8 cellular contexts compared by ENCODE assay signal in genomic region chr5:150409638-150410523, GRCh38. TPM values are rescaled to one million over a fixed set of nuclear protein-coding genes. Genes with fewer than 3 reads are reported as not detected.
DNase-seq lines count a peak whose midpoint lies in the region; ATAC-seq and TF ChIP-seq lines count a peak whose summit lies in the region.

No MANE protein-coding gene starts in this region.

- no peak overlapping the region for H2AK5ac ChIP-seq in IMR-90 (ENCODE audit: low read depth, low read length)

- peak; percentile 93 for DNase-seq in DMS114 treated with DMSO at 0.1 percent for 48 hours (lab: John Stamatoyannopoulos, UW; ENCODE audit: unreplicated experiment)
- peak; percentile 88 for DNase-seq in IMR-90
- peak; percentile 70 for DNase-seq in activated naive CD4-positive, alpha-beta T cell treated with anti-CD3 and anti-CD28 coated beads for 36 hours
- DNase-seq in foreskin melanocyte, result peak; percentile 82
- peak in 1 of 2 donors; percentile 94 for DNase-seq in vagina (ENCODE audit: extremely low spot score in 2 of 2)

- TF ChIP-seq POLR2A in IMR-90 (IDR thresholded peaks at IDR 0.05; ENCODE audit: low read depth, low read length), result no peak
- peak in 1 of 2 donors; percentile 14 for TF ChIP-seq POLR2A in vagina (IDR thresholded peaks at IDR 0.05)

- H3K36me3 ChIP-seq in IMR-90 (ENCODE audit: control insufficient read depth, insufficient read depth, low read length), result no peaks in the 10 kb centered on the region
- peaks cover 64% of the 10 kb centered on the region for H3K36me3 ChIP-seq in OCI-LY3 (replicated peaks; ENCODE audit: low read depth, low read length)
- no peaks in the 10 kb centered on the region for H3K36me3 ChIP-seq in vagina

- no peaks in the 10 kb centered on the region for H3K27me3 Mint-ChIP-seq in activated naive CD4-positive, alpha-beta T cell treated with anti-CD3 and anti-CD28 coated beads for 36 hours (ENCODE audit: low read depth)
- H3K27me3 Mint-ChIP-seq in nephron (ENCODE audit: low read depth), result no peaks in the 10 kb centered on the region

- H3K4ac ChIP-seq in IMR-90 (ENCODE audit: low read depth, low read length), result 0 out of 2 replicates have a peak overlapping the region, but pooled peaks have one; percentile 7

- peak overlapping the region in 1 of 2 experiments; percentile 63; a peak in 2 of 4 replicates for H4K8ac ChIP-seq in IMR-90 (ENCODE audit: low read depth in 2 of 2, low read length in 2 of 2)

- peaks cover 24% of the 10 kb centered on the region for H3K36me3 Mint-ChIP-seq in activated naive CD4-positive, alpha-beta T cell treated with anti-CD3 and anti-CD28 coated beads for 36 hours (ENCODE audit: low read depth)
- no peaks in the 10 kb centered on the region for H3K36me3 Mint-ChIP-seq in nephron (ENCODE audit: low read depth)

- H2AK9ac ChIP-seq in IMR-90 (replicated peaks; ENCODE audit: low read depth, low read length, poor library complexity), result no peak overlapping the region

- no peak overlapping the region for H3K56ac ChIP-seq in IMR-90 (ENCODE audit: extremely low read depth, insufficient read depth, low read length)

- in situ Hi-C loops in IMR-90 (cut with MboI; ENCODE audit: low sequenced_read_pairs), result no loop called here

- H2BK15ac ChIP-seq in IMR-90 (ENCODE audit: low read depth, low read length), result no peak overlapping the region

- H3K4me1 Mint-ChIP-seq in activated naive CD4-positive, alpha-beta T cell treated with anti-CD3 and anti-CD28 coated beads for 36 hours (ENCODE audit: low read depth), result peaks cover 39% of the 10 kb centered on the region
- H3K4me1 Mint-ChIP-seq in nephron, result peaks cover 19% of the 10 kb centered on the region

- TF ChIP-seq CTCF in IMR-90 (conservative IDR thresholded peaks at IDR 0.05; ENCODE audit: low read depth, low read length) (no peak), OCI-LY3 (IDR thresholded peaks at IDR 0.05; ENCODE audit: low read depth, low read length) (no peak), nephron (IDR thresholded peaks at IDR 0.05; ENCODE audit: unreplicated experiment in 3 of 3) (no peak), vagina (IDR thresholded peaks at IDR 0.05) (no peak)

- no peak overlapping the region for H3K18ac ChIP-seq in IMR-90 (ENCODE audit: low read depth, low read length)

- H2BK5ac ChIP-seq in IMR-90 (ENCODE audit: low read depth, low read length, poor library complexity, severe bottlenecking), result no peak overlapping the region

- 0 out of 2 replicates have a peak, but pooled peaks cover 1% of the 10 kb centered on the region for H3K27me3 ChIP-seq in IMR-90 (ENCODE audit: control insufficient read depth, insufficient read depth, low read length)
- no peaks in the 10 kb centered on the region for H3K27me3 ChIP-seq in OCI-LY3 (ENCODE audit: low read depth, low read length)
- no peaks in the 10 kb centered on the region for H3K27me3 ChIP-seq in vagina

- H2BK20ac ChIP-seq in IMR-90 (ENCODE audit: low read depth, low read length), result no peak overlapping the region

- CTCF ChIA-PET in IMR-90 (lab: Yijun Ruan, JAX), result interaction anchor here (0.8 kb wide), 1 partner anchor 26 kb away, joined by 3 read pairs; no protein-coding TSS in a partner anchor
- CTCF ChIA-PET in activated naive CD4-positive, alpha-beta T cell treated with anti-CD3 and anti-CD28 coated beads for 36 hours (lab: Charles Lee), result interaction anchor here (0.6 to 4.3 kb wide), 6 partner anchors 8 to 449 kb away, joined by 3 to 33 read pairs (median 6); partner anchors contain the start of gene SLC26A2

- H4K91ac ChIP-seq in IMR-90 (ENCODE audit: insufficient read depth, low read depth, low read length), result no peak overlapping the region

- no peaks in the 10 kb centered on the region for H3K4me1 ChIP-seq in IMR-90 (ENCODE audit: control insufficient read depth, insufficient read depth, low read length)
- peaks cover 42% of the 10 kb centered on the region for H3K4me1 ChIP-seq in OCI-LY3 (ENCODE audit: low read length)
- peaks cover 15% of the 10 kb centered on the region for H3K4me1 ChIP-seq in vagina

- H4K20me1 ChIP-seq in IMR-90 (ENCODE audit: insufficient read depth, low read length) (no peaks in the 10 kb centered on the region), OCI-LY3 (ENCODE audit: insufficient read depth, low read length) (peaks cover 72% of the 10 kb centered on the region)

- BruUV-seq in IMR-90 (replicated peaks; lab: Mats Ljungman, UMichigan), result no TSS peak

- H3K4me2 ChIP-seq in IMR-90 (ENCODE audit: low read depth, low read length), result no peak overlapping the region
- H3K4me2 ChIP-seq in OCI-LY3 (ENCODE audit: low read length), result peak overlapping the region; percentile 100

- H3K27ac ChIP-seq in IMR-90 (ENCODE audit: insufficient read depth, low read length), result no peak overlapping the region
- peak overlapping the region; percentile 100 for H3K27ac ChIP-seq in OCI-LY3 (ENCODE audit: low read length)
- H3K27ac ChIP-seq in vagina, result peak overlapping the region; percentile 78

- H3K9ac ChIP-seq in IMR-90 (ENCODE audit: low read depth, low read length) (no peak overlapping the region), OCI-LY3 (ENCODE audit: low read length) (peak overlapping the region; percentile 100)

- H3K27ac Mint-ChIP-seq in activated naive CD4-positive, alpha-beta T cell treated with anti-CD3 and anti-CD28 coated beads for 36 hours, result peak overlapping the region; percentile 98
- H3K27ac Mint-ChIP-seq in nephron, result peak overlapping the region; percentile 28 to 63 (median 53)

- H3K4me3 Mint-ChIP-seq in activated naive CD4-positive, alpha-beta T cell treated with anti-CD3 and anti-CD28 coated beads for 36 hours, result peak overlapping the region; percentile 98
- peak overlapping the region in 1 of 3 experiments; percentile 11 for H3K4me3 Mint-ChIP-seq in nephron

- H3K14ac ChIP-seq in IMR-90 (replicated peaks; ENCODE audit: low read depth, low read length), result no peak overlapping the region

- POLR2A ChIA-PET in IMR-90 (lab: Charles Lee; ENCODE audit: unreplicated experiment), result no interaction called here

- no peaks in the 10 kb centered on the region for H3K79me1 ChIP-seq in IMR-90 (ENCODE audit: low read depth in 1 of 2, low read length in 2 of 2)

- H3K79me2 ChIP-seq in OCI-LY3 (ENCODE audit: low read length), result peaks cover 81% of the 10 kb centered on the region

- no peak for TF ChIP-seq RAD21 in IMR-90 (IDR thresholded peaks at IDR 0.05; ENCODE audit: low read length)

- H4K5ac ChIP-seq in IMR-90 (ENCODE audit: low read depth, low read length), result no peak overlapping the region

- H3K9me1 ChIP-seq in IMR-90 (ENCODE audit: insufficient read depth, low read length), result peaks cover 3% of the 10 kb centered on the region; the same call in 1 of the 2 replicates

- H3K9me3 Mint-ChIP-seq in activated naive CD4-positive, alpha-beta T cell treated with anti-CD3 and anti-CD28 coated beads for 36 hours, result no peaks in the 10 kb centered on the region
- H3K9me3 Mint-ChIP-seq in nephron, result no peaks in the 10 kb centered on the region

- no CpG with 5 or more reads among the region's 15 CpGs for WGBS in IMR-90 (ENCODE audit: extremely low coverage in 2 of 2, insufficient read length in 1 of 2), 2 experiments

- dilution Hi-C loops in IMR-90 (cut with HindIII; ENCODE audit: low sequenced_read_pairs, unreplicated experiment), result no loop called here

- peak overlapping the region; percentile 73 for H2AFZ ChIP-seq in IMR-90 (replicated peaks; ENCODE audit: low read length, poor library complexity)
- no peak overlapping the region for H2AFZ ChIP-seq in OCI-LY3 (ENCODE audit: low read depth, low read length)

- H3K9me3 ChIP-seq in IMR-90 (ENCODE audit: control insufficient read depth, insufficient read depth, low read length) (no peaks in the 10 kb centered on the region), OCI-LY3 (ENCODE audit: insufficient read depth, low read length) (no peaks in the 10 kb centered on the region), vagina (no peaks in the 10 kb centered on the region)

- no peak overlapping the region for H3K23ac ChIP-seq in IMR-90 (ENCODE audit: low read depth, low read length)

- H2BK120ac ChIP-seq in IMR-90 (ENCODE audit: low read depth, low read length), result 0 out of 2 replicates have a peak overlapping the region, but pooled peaks have one; percentile 2

- intact Hi-C loops in IMR-90 (cut with micrococcal nuclease) (no loop called here), vagina (cut with DNase I) (loop anchor here (10.0 kb wide), 1 partner anchor 455 kb away; no protein-coding TSS in a partner anchor)
- intact Hi-C loops in activated naive CD4-positive, alpha-beta T cell treated with anti-CD3 and anti-CD28 coated beads for 36 hours (cut with micrococcal nuclease), result loop anchor here (2.0 to 5.0 kb wide), 6 partner anchors 372 to 1361 kb away; partner anchors contain the start of genes G3BP1, GM2A, GRPEL2 and PPARGC1B

- ATAC-seq in GM21423 (IDR thresholded peaks at IDR 0.05; ENCODE audit: unreplicated experiment) (peak; percentile 25), IMR-90 (ENCODE audit: low read depth) (peak; percentile 100)

- H3K4me3 ChIP-seq in IMR-90 (ENCODE audit: insufficient read depth, low read depth, low read length) (no peak overlapping the region), OCI-LY3 (ENCODE audit: low read length) (peak overlapping the region; percentile 100), vagina (peak overlapping the region; percentile 21 to 35)

TF ChIP-seq in IMR-90, 13 proteins besides CTCF, POLR2A, EP300 and RAD21 (continues in another document):
- TF ChIP-seq NFE2L2 (IDR thresholded peaks at IDR 0.05; ENCODE audit: low read depth, low read length) (no peak), RFX5 (IDR thresholded peaks at IDR 0.05; ENCODE audit: low read depth, low read length) (peak; percentile 98), CHD1 (IDR thresholded peaks at IDR 0.05; ENCODE audit: low read depth, low read length) (no peak), FOS (IDR thresholded peaks at IDR 0.05; ENCODE audit: low read depth, low read length) (no peak), SMC3 (IDR thresholded peaks at IDR 0.05; ENCODE audit: low read depth, low read length) (no peak)

RNA-seq across cellular contexts. Expression of gene CD74, which starts 2.8 kb away (rescaled TPM):
- 0.18 and 0.28 TPM in 2 replicates for total RNA-seq in IMR-90 (2012; rRNA removed)
- 1.1 and 1.5 TPM in 2 replicates for polyA plus RNA-seq in IMR-90 (2012; rRNA removed)
- 1.4 and 3.4 TPM in 2 replicates for polyA plus RNA-seq in IMR-90 (2012; cell fraction: cytosol; rRNA removed)
- 0.60 and 0.64 TPM in 2 replicates for polyA plus RNA-seq in IMR-90 (2012; cell fraction: nucleus; rRNA removed; ENCODE audit: low replicate concordance)
- 100 to 1,000 TPM; 312 to 316 TPM for total RNA-seq in activated naive CD4-positive, alpha-beta T cell treated with anti-CD3 and anti-CD28 coated beads for 36 hours
- 530 TPM for total RNA-seq in vagina

RNA-seq across cellular contexts. Expression of gene RPS14, which starts 39.7 kb away (rescaled TPM):
- 7,310 and 7,583 TPM in 2 replicates for total RNA-seq in IMR-90 (2012; rRNA removed)
- 6,296 and 6,747 TPM in 2 replicates for polyA plus RNA-seq in IMR-90 (2012; rRNA removed)
- 5,609 and 17,745 TPM in 2 replicates for polyA plus RNA-seq in IMR-90 (2012; cell fraction: cytosol; rRNA removed)
- polyA plus RNA-seq in IMR-90 (2012; cell fraction: nucleus; rRNA removed; ENCODE audit: low replicate concordance), result 873 and 3,349 TPM in 2 replicates
- total RNA-seq in activated naive CD4-positive, alpha-beta T cell treated with anti-CD3 and anti-CD28 coated beads for 36 hours, result 1,000 to 10,000 TPM; 4,594 to 4,738 TPM
- 3,194 TPM for total RNA-seq in vagina

RNA-seq across cellular contexts. Expression of gene TCOF1, which starts 52.4 kb away (rescaled TPM):
- total RNA-seq in IMR-90 (2012; rRNA removed), result 18.3 and 19.7 TPM in 2 replicates
- polyA plus RNA-seq in IMR-90 (2012; rRNA removed), result 18.2 and 18.8 TPM in 2 replicates
- polyA plus RNA-seq in IMR-90 (2012; cell fraction: cytosol; rRNA removed), result 11.7 and 14.4 TPM in 2 replicates
- polyA plus RNA-seq in IMR-90 (2012; cell fraction: nucleus; rRNA removed; ENCODE audit: low replicate concordance), result 43.7 and 51.8 TPM in 2 replicates
- total RNA-seq in activated naive CD4-positive, alpha-beta T cell treated with anti-CD3 and anti-CD28 coated beads for 36 hours, result 100 to 1,000 TPM; 114 to 115 TPM
- total RNA-seq in vagina, result 39.3 TPM

Comparison
In these comparisons a context has a peak if more than half of its experiments do, and no peak if none do; other contexts are left out.
1. RNA of gene CD74, which starts 2.8 kb away (total RNA-seq): 530 TPM in vagina (single experiment) and 312 to 316 TPM in activated naive CD4-positive, alpha-beta T cell treated with anti-CD3 and anti-CD28 coated beads for 36 hours; 0.18 to 0.28 TPM in IMR-90; every median in the first group is over 100 times any median in the second.